ENCODE assay signal across 10 cellular contexts in genomic region chr2:73970268-73970803, GRCh38. TPM values are rescaled to one million over a fixed set of nuclear protein-coding genes. Genes with fewer than 3 reads are reported as not detected.
DNase-seq lines count a peak whose midpoint lies in the region; ATAC-seq and TF ChIP-seq lines count a peak whose summit lies in the region.
"Had no signal": no experiment of that assay in that cellular context is flagged by ENCODE, and none has a peak within 500 bp of the region (broad histone marks: within the 10 kb centered on the region; RNA-seq: fewer than 3 reads in every experiment).

No MANE protein-coding gene starts in this region.

- TF ChIP-seq POLR2A in gastrocnemius medialis (IDR thresholded peaks at IDR 0.05) = no peak

- H3K27ac Mint-ChIP-seq in T-helper 17 cell (peak overlapping the region; percentile 93), endothelial cell (ENCODE audit: unreplicated experiment) (no peak overlapping the region)
- H3K27ac Mint-ChIP-seq: mesothelial cell of epicardium had no signal

- no peaks in the 10 kb centered on the region for H3K27me3 ChIP-seq in heart right ventricle
- H3K27me3 ChIP-seq in lung (ENCODE audit: control insufficient read depth, insufficient read depth) = no peaks in the 10 kb centered on the region
- no peaks in the 10 kb centered on the region for H3K27me3 ChIP-seq in gastrocnemius medialis

- H3K4me3 Mint-ChIP-seq in T-helper 17 cell = peak overlapping the region; percentile 77
- H3K4me3 Mint-ChIP-seq in endothelial cell (ENCODE audit: unreplicated experiment) = no peak overlapping the region
- H3K4me3 Mint-ChIP-seq: mesothelial cell of epicardium had no signal

- no peak for DNase-seq in heart right ventricle
- no peak for DNase-seq in Right ventricle myocardium inferior (ENCODE audit: missing footprints)
- DNase-seq in T-helper 17 cell = no peak
- DNase-seq in lung (ENCODE audit: low spot score) = no peak
- DNase-seq in endothelial cell (ENCODE audit: low spot score) = no peak
- no peak for DNase-seq in NCI-H748 (lab: John Stamatoyannopoulos, UW; ENCODE audit: unreplicated experiment)
- no peak for DNase-seq in gastrocnemius medialis
- DNase-seq in dermis blood vessel endothelial cell = no peak
- DNase-seq: NCI-H2227 treated with DMSO at 0.1 percent for 48 hours had no signal

- in situ Hi-C loops in gastrocnemius medialis (cut with MboI; ENCODE audit: low sequenced_read_pairs in 4 of 4) = no loop called here

- TF ChIP-seq CTCF in heart right ventricle (IDR thresholded peaks at IDR 0.05) (no peak), lung (IDR thresholded peaks at IDR 0.05; ENCODE audit: control extremely low read depth, extremely low read depth) (no peak), endothelial cell (IDR thresholded peaks at IDR 0.05; ENCODE audit: unreplicated experiment) (no peak), gastrocnemius medialis (IDR thresholded peaks at IDR 0.05 in 4 of 5, conservative IDR thresholded peaks at IDR 0.05 in 1 of 5) (no peak)

- WGBS in heart right ventricle, 2 donors = 66 to 85% methylated on average over 6 of the region's 6 CpGs
- 28 to 40% methylated on average over 6 of the region's 6 CpGs for WGBS in lung, 2 donors

- H3K36me3 Mint-ChIP-seq in T-helper 17 cell (ENCODE audit: low read depth) (no peaks in the 10 kb centered on the region), endothelial cell (ENCODE audit: low read depth, unreplicated experiment) (no peaks in the 10 kb centered on the region)
- H3K36me3 Mint-ChIP-seq: mesothelial cell of epicardium had no signal

- peaks cover 23% of the 10 kb centered on the region for H3K4me1 Mint-ChIP-seq in T-helper 17 cell
- H3K4me1 Mint-ChIP-seq in endothelial cell (ENCODE audit: unreplicated experiment) = peaks cover 14% of the 10 kb centered on the region
- H3K4me1 Mint-ChIP-seq: mesothelial cell of epicardium had no signal

- ATAC-seq in heart right ventricle (peak in 4 of 8 donors; percentile 6 to 61 (median 21)), Right ventricle myocardium inferior (no peak), T-helper 17 cell (no peak), lung (ENCODE audit: insufficient read depth, low FRiP score) (no peak), gastrocnemius medialis (no peak)

- no peaks in the 10 kb centered on the region for H3K36me3 ChIP-seq in heart right ventricle
- H3K36me3 ChIP-seq in lung (ENCODE audit: control insufficient read depth in 2 of 2, insufficient read depth in 2 of 2, low read length in 2 of 2) = no peaks in the 10 kb centered on the region
- no peaks in the 10 kb centered on the region for H3K36me3 ChIP-seq in gastrocnemius medialis

- H3K4me1 ChIP-seq in heart right ventricle = peaks cover 3 to 56% (median 27%) of the 10 kb centered on the region in 9 donors
- peaks cover 4 to 12% of the 10 kb centered on the region in 2 donors for H3K4me1 ChIP-seq in lung (ENCODE audit: control insufficient read depth in 2 of 2, insufficient read depth in 2 of 2, low read length in 2 of 2)
- peaks cover 11 to 16% of the 10 kb centered on the region in 2 donors for H3K4me1 ChIP-seq in gastrocnemius medialis

- H3K27ac ChIP-seq in heart right ventricle = peak overlapping the region in 9 of 10 donors; percentile 38 to 76 (median 59)
- H3K27ac ChIP-seq in lung (ENCODE audit: low read depth in 1 of 2, low read length in 1 of 2) = peak overlapping the region; percentile 36 to 72
- peak overlapping the region in 2 of 4 donors; percentile 40 to 52 for H3K27ac ChIP-seq in gastrocnemius medialis

- intact Hi-C loops in heart right ventricle (cut with DNase I) (loop anchor here in 2 of 10 donors (5.0 to 10.0 kb wide), 2 partner anchors 33 to 46 kb away; partner anchors contain the start of gene DGUOK (in 1 of the 2)), Right ventricle myocardium inferior (cut with DNase I) (loop anchor here (2.0 kb wide), 1 partner anchor 32 kb away; no protein-coding TSS in a partner anchor), gastrocnemius medialis (cut with DNase I; ENCODE audit: low total_unique reads) (no loop called here)

- H3K27me3 Mint-ChIP-seq in T-helper 17 cell (no peaks in the 10 kb centered on the region), endothelial cell (ENCODE audit: unreplicated experiment) (no peaks in the 10 kb centered on the region)

- H3K9me3 ChIP-seq in heart right ventricle = no peaks in the 10 kb centered on the region
- no peaks in the 10 kb centered on the region for H3K9me3 ChIP-seq in T-helper 17 cell (ENCODE audit: control insufficient read depth, low read length, poor library complexity, severe bottlenecking)
- no peaks in the 10 kb centered on the region for H3K9me3 ChIP-seq in lung (ENCODE audit: control insufficient read depth in 2 of 2, insufficient read depth in 1 of 2, low read length in 1 of 2)
- H3K9me3 ChIP-seq in gastrocnemius medialis = no peaks in the 10 kb centered on the region

- no peaks in the 10 kb centered on the region for H3K9me3 Mint-ChIP-seq in endothelial cell (ENCODE audit: unreplicated experiment)
- H3K9me3 Mint-ChIP-seq: mesothelial cell of epicardium had no signal

- H3K4me3 ChIP-seq in heart right ventricle = peak overlapping the region in 2 of 10 donors; percentile 2 to 4
- no peak overlapping the region for H3K4me3 ChIP-seq in lung
- no peak overlapping the region for H3K4me3 ChIP-seq in gastrocnemius medialis

RNA-seq across cellular contexts. Expression of gene TET3, which starts 14.4 kb away (rescaled TPM):
- total RNA-seq in heart right ventricle = 1 to 10 TPM; 2.1 to 8.0 (median 2.9) TPM
- polyA plus RNA-seq in heart right ventricle = 1 to 10 TPM; 1.1 to 1.3 TPM
- total RNA-seq in Right ventricle myocardium inferior = 2.6 TPM
- 10 to 100 TPM; 20.3 to 22.5 TPM for total RNA-seq in T-helper 17 cell
- total RNA-seq in lung = 10 to 100 TPM; 19.2 to 26.9 TPM
- polyA plus RNA-seq in lung = 10 to 100 TPM in 1 of 2 donors, 1 to 10 TPM in 1; 4.6 to 10.0 TPM
- total RNA-seq in endothelial cell (ENCODE audit: unreplicated experiment) = 23.0 TPM
- 1 to 10 TPM; 2.1 to 3.3 (median 2.9) TPM for total RNA-seq in gastrocnemius medialis
- 7.0 and 8.7 TPM in 2 replicates for total RNA-seq in dermis blood vessel endothelial cell

RNA-seq across cellular contexts. Expression of gene DGUOK, which starts 43.7 kb away (rescaled TPM):
- total RNA-seq in heart right ventricle = 10 to 100 TPM; 18.7 to 29.4 (median 22.6) TPM
- polyA plus RNA-seq in heart right ventricle = 10 to 100 TPM; 38.7 to 56.2 TPM
- total RNA-seq in Right ventricle myocardium inferior = 17.9 TPM
- total RNA-seq in T-helper 17 cell = 10 to 100 TPM; 34.2 to 39.7 TPM
- total RNA-seq in lung = 10 to 100 TPM; 28.9 to 51.2 TPM
- polyA plus RNA-seq in lung = 100 to 1,000 TPM in 1 of 2 donors, 10 to 100 TPM in 1; 96.6 to 103 TPM
- 68.3 TPM for total RNA-seq in endothelial cell (ENCODE audit: unreplicated experiment)
- total RNA-seq in gastrocnemius medialis = 10 to 100 TPM; 10.2 to 25.2 (median 20.3) TPM
- total RNA-seq in dermis blood vessel endothelial cell = 36.4 and 44.9 TPM in 2 replicates
